In genomic region chr4:86414686-86415085, GRCh38 we compare ENCODE assay signal across 15 cellular contexts. TPM values are rescaled to one million over a fixed set of nuclear protein-coding genes. Genes with fewer than 3 reads are reported as not detected.
DNase-seq lines count a peak whose midpoint lies in the region; TF ChIP-seq lines count a peak whose summit lies in the region.
"Had no signal": no experiment of that assay in that cellular context is flagged by ENCODE, and none has a peak within 500 bp of the region (broad histone marks: within the 10 kb centered on the region; RNA-seq: fewer than 3 reads in every experiment).

No MANE protein-coding gene starts in this region.

- DNase-seq in LHCN-M2 (ENCODE audit: low read depth) (peak; percentile 30), astrocyte of the cerebellum (ENCODE audit: low read depth) (peak; percentile 55), globus pallidus (ENCODE audit: low spot score) (peak; percentile 0), activated gamma-delta T cell treated with Interleukin-2 at 50 U/mL for 16 hours (no peak), NCI-H2029 treated with DMSO at 0.1 percent for 48 hours (lab: John Stamatoyannopoulos, UW) (no peak), NCI-H2081 treated with DMSO at 0.1 percent for 48 hours (lab: John Stamatoyannopoulos, UW) (no peak)
- DNase-seq: Caco-2; CD4-positive, CD25-positive, alpha-beta regulatory T cell; CD8-positive, alpha-beta T cell; DMS153; DND-41; GM23248; H7; HCEC 1CT had no signal

- TF ChIP-seq CTCF in astrocyte of the cerebellum (IDR thresholded peaks at IDR 0.05; ENCODE audit: low read depth, low read length, missing control alignments) = no peak

- in situ Hi-C loops in astrocyte of the cerebellum (cut with HindIII; ENCODE audit: low sequenced_read_pairs) = no loop called here

- no peak overlapping the region for H3K4me3 ChIP-seq in astrocyte of the cerebellum (ENCODE audit: low read depth, low read length)
- H3K4me3 ChIP-seq: BLaER1, GM23248 had no signal

RNA-seq across cellular contexts. Expression of gene MAPK10, which starts 54.8 kb away (rescaled TPM):
- total RNA-seq in LHCN-M2 (2014; rRNA removed) = 4.3 and 4.4 TPM in 2 replicates
- 1.8 TPM for polyA plus RNA-seq in LHCN-M2 (2012)
- total RNA-seq: CD8-positive, alpha-beta T cell had no signal
- polyA plus RNA-seq: CD4-positive, CD25-positive, alpha-beta regulatory T cell had no signal

Comparison
In these comparisons a context has a peak if more than half of its experiments do, and no peak if none do; other contexts are left out.
1. DNase-seq: peak in LHCN-M2 (single experiment), astrocyte of the cerebellum (single experiment) and globus pallidus (single experiment); none in activated gamma-delta T cell treated with Interleukin-2 at 50 U/mL for 16 hours (single experiment), NCI-H2029 treated with DMSO at 0.1 percent for 48 hours (single experiment) and NCI-H2081 treated with DMSO at 0.1 percent for 48 hours (single experiment).